Comparison of ENCODE assay signal across 26 cellular contexts in the genomic region with DNA sequence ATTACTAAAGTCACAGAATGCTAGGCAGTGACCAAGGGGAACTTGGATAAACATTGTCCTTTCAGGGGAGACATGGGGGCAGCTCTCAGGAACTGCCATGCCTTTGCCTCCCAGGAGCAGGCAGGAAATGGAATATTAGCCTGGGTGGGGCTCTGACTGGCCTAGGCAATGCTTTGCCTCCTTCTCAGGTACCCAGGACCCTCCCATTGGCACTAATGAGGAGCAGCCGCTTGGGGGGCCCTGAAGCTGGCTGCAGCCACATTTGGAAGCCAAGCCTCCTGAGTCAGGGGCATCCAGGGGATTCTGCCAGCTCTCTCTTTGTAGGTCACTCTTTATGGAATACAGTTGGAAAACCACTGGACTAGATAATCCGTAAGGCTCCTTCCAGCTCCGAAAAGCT. TPM values are rescaled to one million over a fixed set of nuclear protein-coding genes. Genes with fewer than 3 reads are reported as not detected.
"Had no signal": no experiment of that assay in that cellular context is flagged by ENCODE, and none has a peak within 500 bp of the region (broad histone marks: within the 10 kb centered on the region; RNA-seq: fewer than 3 reads in every experiment).

No MANE protein-coding gene starts in this region.

- H3K36me3 Mint-ChIP-seq: activated naive CD8-positive, alpha-beta T cell; immature natural killer cell; mesothelial cell of epicardium; naive thymus-derived CD8-positive, alpha-beta T cell had no signal

- H3K4me1 Mint-ChIP-seq: stimulated activated naive CD8-positive, alpha-beta T cell treated with anti-CD3 and anti-CD28 coated beads, Interleukin-15, amount 100 ng/mL, for 72 hours had no signal

- H3K4me1 ChIP-seq: adrenal gland, ascending aorta, colonic mucosa, prostate gland, uterus had no signal

- DNase-seq: central memory CD4-positive, alpha-beta T cell had no signal

- H3K36me3 ChIP-seq: adrenal gland, ascending aorta, colonic mucosa, esophagus muscularis mucosa, left lung, prostate gland, tibial artery, uterus had no signal

- H3K79me2 ChIP-seq: hepatocyte had no signal

- H3K4me3 Mint-ChIP-seq: activated CD8-positive, alpha-beta T cell treated with anti-CD3 and anti-CD28 coated beads, Interleukin-2, amount 10 ng/mL, durations not matched to agents 7 days and 5 days; activated naive CD8-positive, alpha-beta T cell; activated T-helper 1 cell treated with anti-CD3 and anti-CD28 coated beads, Interleukin-12 subunit alpha, Interleukin-12 subunit beta, Interleukin-2, Interleukin-4 antibody, amounts not matched to agents 30 ng/mL and 10 ng/mL and 1 ng/mL, durations not matched to agents 14 hours and 24 hours and 36 hours; effector memory CD8-positive, alpha-beta T cell; immature natural killer cell; mesothelial cell of epicardium; naive thymus-derived CD8-positive, alpha-beta T cell; stimulated activated naive CD8-positive, alpha-beta T cell treated with anti-CD3 and anti-CD28 coated beads, Interleukin-15, amount 100 ng/mL, for 72 hours had no signal

- H3K4me3 ChIP-seq: adrenal gland, ascending aorta, colonic mucosa, esophagus muscularis mucosa, hepatocyte, left lung, prostate gland, tibial artery, uterus had no signal

- H3K9me3 ChIP-seq: adrenal gland, ascending aorta, colonic mucosa, esophagus muscularis mucosa, left lung, prostate gland, tibial artery, uterus had no signal

- H3K9me3 Mint-ChIP-seq: activated T-helper 1 cell treated with anti-CD3 and anti-CD28 coated beads, Interleukin-12 subunit alpha, Interleukin-12 subunit beta, Interleukin-2, Interleukin-4 antibody, amounts not matched to agents 30 ng/mL and 10 ng/mL and 1 ng/mL, durations not matched to agents 14 hours and 24 hours and 36 hours; effector memory CD8-positive, alpha-beta T cell; immature natural killer cell; mesothelial cell of epicardium; naive thymus-derived CD8-positive, alpha-beta T cell; stimulated activated naive CD8-positive, alpha-beta T cell treated with anti-CD3 and anti-CD28 coated beads, Interleukin-15, amount 100 ng/mL, for 72 hours had no signal

- H3K27me3 Mint-ChIP-seq: stimulated activated naive CD8-positive, alpha-beta T cell treated with anti-CD3 and anti-CD28 coated beads, Interleukin-15, amount 100 ng/mL, for 72 hours had no signal

- H3K27me3 ChIP-seq: adrenal gland, ascending aorta, colonic mucosa, dorsolateral prefrontal cortex, esophagus muscularis mucosa, hepatocyte, left lung, tibial artery, uterus had no signal

- H3K27ac ChIP-seq: adrenal gland, ascending aorta, colonic mucosa, esophagus muscularis mucosa, hepatocyte, left lung, prostate gland, tibial artery, uterus, VCaP had no signal

- H3K27ac Mint-ChIP-seq: activated CD8-positive, alpha-beta T cell treated with anti-CD3 and anti-CD28 coated beads, Interleukin-2, amount 10 ng/mL, durations not matched to agents 7 days and 5 days; activated naive CD8-positive, alpha-beta T cell; activated T-helper 1 cell treated with anti-CD3 and anti-CD28 coated beads, Interleukin-12 subunit alpha, Interleukin-12 subunit beta, Interleukin-2, Interleukin-4 antibody, amounts not matched to agents 30 ng/mL and 10 ng/mL and 1 ng/mL, durations not matched to agents 14 hours and 24 hours and 36 hours; effector memory CD8-positive, alpha-beta T cell; immature natural killer cell; mesothelial cell of epicardium; stimulated activated naive CD8-positive, alpha-beta T cell treated with anti-CD3 and anti-CD28 coated beads, Interleukin-15, amount 100 ng/mL, for 72 hours had no signal

- H3K4me2 ChIP-seq: hepatocyte had no signal

RNA-seq across cellular contexts. Expression of gene CPSF4L, which starts 5.5 kb away (rescaled TPM):
- total RNA-seq: activated CD8-positive, alpha-beta T cell treated with anti-CD3 and anti-CD28 coated beads, Interleukin-2, amount 10 ng/mL, durations not matched to agents 7 days and 5 days; activated T-helper 1 cell treated with anti-CD3 and anti-CD28 coated beads, Interleukin-12 subunit alpha, Interleukin-12 subunit beta, Interleukin-2, Interleukin-4 antibody, amounts not matched to agents 30 ng/mL and 10 ng/mL and 1 ng/mL, durations not matched to agents 14 hours and 24 hours and 36 hours; adrenal gland; ascending aorta; colonic mucosa; esophagus muscularis mucosa; frontal cortex; hepatocyte; kidney epithelial cell; left lung; lung microvascular endothelial cell; naive thymus-derived CD8-positive, alpha-beta T cell; osteocyte; prostate gland; skeletal muscle tissue; T-helper 2 cell treated with Interferon-gamma antibody and Interleukin-4, amounts not matched to agents 100 ng/mL and 5 ng/mL, for 36 hours had no signal
- polyA plus RNA-seq: adrenal gland; hepatocyte; immature natural killer cell; naive thymus-derived CD8-positive, alpha-beta T cell had no signal
